Comparison of ENCODE assay signal across 2 cellular contexts in the genomic region with DNA sequence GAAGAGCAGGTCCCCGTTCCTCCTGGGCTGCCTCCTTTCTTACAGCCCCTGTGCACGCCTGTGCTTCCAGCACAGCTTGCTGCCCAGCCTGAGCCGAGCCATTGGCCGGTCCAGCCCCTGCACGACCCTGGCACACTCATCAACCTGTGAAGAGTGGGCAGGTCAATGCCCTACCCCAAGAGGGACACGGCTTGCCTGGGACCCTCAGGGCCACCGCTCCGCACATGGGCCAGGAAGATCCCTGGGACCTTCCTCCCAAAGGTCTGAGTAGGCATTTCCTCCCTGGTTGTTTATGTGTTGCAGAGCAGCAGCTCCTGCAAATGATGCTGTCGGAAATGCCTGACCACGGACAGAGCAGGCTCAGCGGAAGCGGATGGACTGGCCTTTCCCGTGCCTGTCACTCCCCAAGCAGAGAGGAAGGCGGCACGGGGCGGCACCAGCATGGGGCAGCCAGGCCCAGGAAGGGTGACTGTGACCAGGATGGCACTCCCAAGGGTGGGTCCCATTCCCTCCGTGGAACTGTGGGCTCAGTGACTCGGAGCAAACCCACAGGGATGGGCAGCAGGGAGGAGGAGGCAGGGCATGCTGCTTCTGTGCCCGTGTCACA.
A peak's percentile ranks its signal among the peaks of the same experiment; 100 is the strongest.
TF ChIP-seq lines count a peak whose summit lies in the region.

No MANE protein-coding gene starts in this region.

TF ChIP-seq in IMR-90, 13 proteins besides CTCF, POLR2A, EP300 and RAD21:
- TF ChIP-seq SMC3 (IDR thresholded peaks at IDR 0.05; ENCODE audit: low read depth, low read length) (no peak), BHLHE40 (IDR thresholded peaks at IDR 0.05; ENCODE audit: low read depth, low read length) (peak; percentile 5; the same call in 1 of the 2 replicates)

TF ChIP-seq in H1, 55 proteins besides CTCF, POLR2A, EP300 and RAD21:
- no peak for TF ChIP-seq BACH1 (IDR thresholded peaks at IDR 0.05; ENCODE audit: low read length)
- no peak for TF ChIP-seq SIN3A (conservative IDR thresholded peaks at IDR 0.05 in 1 of 2, IDR thresholded peaks at IDR 0.05 in 1 of 2; ENCODE audit: low read depth in 1 of 2, low read length in 2 of 2)
- no peak for TF ChIP-seq RBBP5 (IDR thresholded peaks at IDR 0.05; ENCODE audit: borderline replicate concordance, low read depth, low read length)
- TF ChIP-seq YY1 (IDR thresholded peaks at IDR 0.05; ENCODE audit: low read depth, low read length): no peak
- no peak for TF ChIP-seq POU5F1 (IDR thresholded peaks at IDR 0.05; ENCODE audit: low read depth, low read length)
- no peak for TF ChIP-seq TEAD4 (IDR thresholded peaks at IDR 0.05; ENCODE audit: low read depth, low read length)
